8 cellular contexts compared by ENCODE assay signal in the genomic region with DNA sequence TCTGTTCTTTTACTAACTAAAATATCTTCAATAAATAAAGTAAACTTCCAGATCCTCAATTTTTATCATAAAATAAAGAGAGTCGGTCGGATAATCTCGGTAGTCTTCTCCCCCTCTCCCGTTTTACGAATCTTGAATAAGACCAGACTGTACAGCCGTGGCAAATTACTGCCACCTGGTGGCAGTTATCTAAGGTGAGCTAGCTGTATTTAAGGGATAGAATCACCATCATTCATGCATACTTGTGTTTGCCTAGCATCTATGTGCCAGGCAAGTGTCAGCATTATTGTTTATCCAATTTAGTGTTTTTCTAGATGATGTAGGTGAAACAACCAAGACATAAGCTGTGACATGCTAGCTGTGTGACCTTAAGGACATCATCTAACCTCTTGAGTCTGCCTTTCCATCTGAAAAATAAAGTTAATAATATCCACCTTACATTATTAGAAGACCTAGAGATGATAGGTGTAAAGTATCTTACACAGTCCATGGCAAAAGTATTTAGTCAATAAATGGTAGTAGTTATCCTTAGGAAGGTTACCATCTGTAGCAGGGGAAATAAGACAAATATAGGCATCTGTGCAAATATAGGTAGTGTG. TPM values are rescaled to one million over a fixed set of nuclear protein-coding genes. Genes with fewer than 3 reads are reported as not detected.
DNase-seq lines count a peak whose midpoint lies in the region; ATAC-seq, FAIRE-seq and TF ChIP-seq lines count a peak whose summit lies in the region.

No MANE protein-coding gene starts in this region.

- TF ChIP-seq CTCF in GM12874 (IDR thresholded peaks at IDR 0.05; ENCODE audit: insufficient read depth, low read depth, low read length) (peak; percentile 49; the same call in 1 of the 2 replicates), breast epithelium (IDR thresholded peaks at IDR 0.05) (peak; percentile 44 to 70 (median 60)), keratinocyte (optimal IDR thresholded peaks at IDR 0.05 in 1 of 3, IDR thresholded peaks at IDR 0.05 in 1 of 3, conservative IDR thresholded peaks at IDR 0.05 in 1 of 3; ENCODE audit: extremely low read depth in 1 of 3, insufficient read depth in 2 of 3, low read length in 3 of 3) (peak; percentile 70 to 73 (median 70))

- peak; percentile 84 for ATAC-seq in HG02763 (IDR thresholded peaks at IDR 0.05; ENCODE audit: unreplicated experiment)

- H3K9me3 ChIP-seq in breast epithelium (no peaks in the 10 kb centered on the region), keratinocyte (ENCODE audit: control insufficient read depth, low read depth, low read length) (no peaks in the 10 kb centered on the region)

- H3K4me3 ChIP-seq in breast epithelium: no peak overlapping the region
- no peak overlapping the region for H3K4me3 ChIP-seq in keratinocyte (ENCODE audit: control insufficient read depth in 2 of 3, extremely low read depth in 1 of 3, insufficient read depth in 2 of 3, low read depth in 1 of 3, low read length in 3 of 3)

- no peak for TF ChIP-seq POLR2A in breast epithelium (IDR thresholded peaks at IDR 0.05)

- H3K27me3 ChIP-seq in breast epithelium: no peaks in the 10 kb centered on the region
- no peaks in the 10 kb centered on the region for H3K27me3 ChIP-seq in keratinocyte (ENCODE audit: control insufficient read depth, extremely low read depth, insufficient read depth, low read length)

- H3K4me1 ChIP-seq in breast epithelium (no peaks in the 10 kb centered on the region), keratinocyte (ENCODE audit: control insufficient read depth, extremely low read depth, insufficient read depth, low read length) (no peaks in the 10 kb centered on the region)

- H3K27ac ChIP-seq in breast epithelium (no peak overlapping the region), keratinocyte (ENCODE audit: control insufficient read depth, insufficient read depth, low read length) (no peak overlapping the region)

- no peaks in the 10 kb centered on the region for H3K36me3 ChIP-seq in breast epithelium
- no peaks in the 10 kb centered on the region for H3K36me3 ChIP-seq in keratinocyte (ENCODE audit: control insufficient read depth in 2 of 2, extremely low read depth in 1 of 2, insufficient read depth in 2 of 2, low read length in 2 of 2)

- peak overlapping the region; percentile 43 for H3K4me2 ChIP-seq in keratinocyte (ENCODE audit: control insufficient read depth, extremely low read depth, insufficient read depth, low read depth, low read length)

- FAIRE-seq in keratinocyte (lab: Jason Lieb, UNC): peak; percentile 90

- H4K20me1 ChIP-seq in keratinocyte (ENCODE audit: control insufficient read depth, extremely low read depth, insufficient read depth, low read length): no peaks in the 10 kb centered on the region

- peak overlapping the region; percentile 41 for H2AFZ ChIP-seq in keratinocyte (ENCODE audit: control insufficient read depth, low read length)

- no peaks in the 10 kb centered on the region for H3K9me1 ChIP-seq in keratinocyte (ENCODE audit: control insufficient read depth, extremely low read depth, insufficient read depth, low read length)

- intact Hi-C loops in breast epithelium (cut with DNase I; ENCODE audit: low total_unique reads): no loop called here

- no peaks in the 10 kb centered on the region for H3K79me2 ChIP-seq in keratinocyte (ENCODE audit: control insufficient read depth, insufficient read depth, low read length)

- peak; percentile 46 for DNase-seq in NCI-H2029 (lab: John Stamatoyannopoulos, UW)
- peak; percentile 5 for DNase-seq in T1000 (lab: John Stamatoyannopoulos, UW)
- peak in 1 of 2 donors; percentile 29 for DNase-seq in breast epithelium (ENCODE audit: low spot score in 2 of 2)
- peak; percentile 38 for DNase-seq in keratinocyte (ENCODE audit: low read depth, low spot score)
- DNase-seq in stimulated activated CD4-positive, alpha-beta T cell treated with anti-CD3 and anti-CD28 coated beads, Interleukin-4, amount 100 ng/mL, for 4 hours: peak; percentile 21 to 34
- no peak for DNase-seq in GM19240 (ENCODE audit: insufficient read length, low spot score)

- no peak overlapping the region for H3K9ac ChIP-seq in keratinocyte (ENCODE audit: control insufficient read depth, extremely low read depth, insufficient read depth, low read length)

- dilution Hi-C loops in keratinocyte (cut with MboI; ENCODE audit: extremely low pct_ligation_motif_present, low sequenced_read_pairs): no loop called here

RNA-seq across cellular contexts. Expression of a gene that starts 21.3 kb away (rescaled TPM):
- total RNA-seq in breast epithelium: 100 to 1,000 TPM; 101 to 105 (median 105) TPM
- polyA plus RNA-seq in keratinocyte: 46.2 to 79.8 TPM (median 52.5 TPM) in 3 replicates
- polyA plus RNA-seq in keratinocyte (2011; ENCODE audit: low read depth): 70.3 TPM
- polyA plus RNA-seq in keratinocyte (2011; cell fraction: cytosol; rRNA removed): 38.2 and 45.0 TPM in 2 replicates
- polyA plus RNA-seq in keratinocyte (2011; cell fraction: nucleus; rRNA removed): 35.1 and 71.5 TPM in 2 replicates
- 57.4 and 70.3 TPM in 2 replicates for polyA plus RNA-seq in keratinocyte (2012; ENCODE audit: low replicate concordance)
- polyA minus RNA-seq in keratinocyte: 4.3 to 8.8 TPM (median 5.5 TPM) in 3 replicates
- polyA minus RNA-seq in keratinocyte (2011; cell fraction: cytosol; rRNA and poly(A)+ RNA removed): 50.3 TPM
- polyA minus RNA-seq in keratinocyte (2011; cell fraction: nucleus; rRNA and poly(A)+ RNA removed): 8.8 and 11.3 TPM in 2 replicates
